In genomic region chr5:122972877-122973276, GRCh38 we compare ENCODE assay signal across 18 cellular contexts.
DNase-seq lines count a peak whose midpoint lies in the region; ATAC-seq and TF ChIP-seq lines count a peak whose summit lies in the region.
"Had no signal": no experiment of that assay in that cellular context is flagged by ENCODE, and none has a peak within 500 bp of the region (broad histone marks: within the 10 kb centered on the region; RNA-seq: fewer than 3 reads in every experiment).

No MANE protein-coding gene starts in this region.

- H3K9me3 ChIP-seq in CD8-positive, alpha-beta memory T cell (ENCODE audit: low read length): no peaks in the 10 kb centered on the region

- H3K4me1 Mint-ChIP-seq in CD8-positive, alpha-beta memory T cell: no peaks in the 10 kb centered on the region
- H3K4me1 Mint-ChIP-seq: nephron progenitor cell had no signal

- no peak overlapping the region for H3K4me3 ChIP-seq in fibroblast of mammary gland (ENCODE audit: control insufficient read depth, low read depth, low read length)
- H3K4me3 ChIP-seq in CD8-positive, alpha-beta memory T cell (ENCODE audit: low read length): no peak overlapping the region

- no peaks in the 10 kb centered on the region for H3K27me3 Mint-ChIP-seq in CD8-positive, alpha-beta memory T cell
- H3K27me3 Mint-ChIP-seq: CD4-positive, CD25-positive, alpha-beta regulatory T cell had no signal

- no peak for TF ChIP-seq CTCF in fibroblast of mammary gland (conservative IDR thresholded peaks at IDR 0.05; ENCODE audit: control insufficient read depth, insufficient read depth, low read depth, low read length)

- no peak overlapping the region for H3K27ac Mint-ChIP-seq in CD8-positive, alpha-beta memory T cell
- H3K27ac Mint-ChIP-seq: CD4-positive, CD25-positive, alpha-beta regulatory T cell; nephron progenitor cell had no signal

- ATAC-seq in HG02571 (IDR thresholded peaks at IDR 0.05; ENCODE audit: unreplicated experiment): no peak
- ATAC-seq in HG02840 (IDR thresholded peaks at IDR 0.05; ENCODE audit: low FRiP score, unreplicated experiment): no peak
- ATAC-seq: foreskin keratinocyte had no signal

- H3K4me3 Mint-ChIP-seq in CD8-positive, alpha-beta memory T cell: no peak overlapping the region
- H3K4me3 Mint-ChIP-seq: CD4-positive, CD25-positive, alpha-beta regulatory T cell; nephron progenitor cell had no signal

- no peaks in the 10 kb centered on the region for H3K27me3 ChIP-seq in CD8-positive, alpha-beta memory T cell (ENCODE audit: insufficient read depth, low read length, poor library complexity, severe bottlenecking)
- H3K27me3 ChIP-seq: foreskin keratinocyte had no signal

- POLR2A ChIA-PET in CD8-positive, alpha-beta memory T cell (lab: Charles Lee): no interaction called here

- CTCF ChIA-PET in CD8-positive, alpha-beta memory T cell (lab: Charles Lee): no interaction called here

- no peaks in the 10 kb centered on the region for H3K4me1 ChIP-seq in CD8-positive, alpha-beta memory T cell (ENCODE audit: insufficient read depth, low read length)
- H3K4me1 ChIP-seq: foreskin keratinocyte had no signal

- H3K36me3 Mint-ChIP-seq in CD8-positive, alpha-beta memory T cell: peaks cover 1 to 10% (median 6%) of the 10 kb centered on the region in 3 donors

- peak; percentile 5 for DNase-seq in DMS53 (lab: John Stamatoyannopoulos, UW)
- no peak for DNase-seq in DMS53 treated with DMSO at 0.1 percent for 48 hours (lab: John Stamatoyannopoulos, UW; ENCODE audit: unreplicated experiment)
- peak; percentile 7 for DNase-seq in T1000 (lab: John Stamatoyannopoulos, UW)
- DNase-seq in fibroblast of mammary gland (ENCODE audit: low read depth): peak; percentile 73
- peak; percentile 18 for DNase-seq in stromal cell of bone marrow (ENCODE audit: low read depth)
- no peak for DNase-seq in CD8-positive, alpha-beta memory T cell
- DNase-seq: anterior cingulate cortex; CD4-positive, CD25-positive, alpha-beta regulatory T cell; DMS153; NCI-H524 treated with DMSO at 0.1 percent for 48 hours; nephron progenitor cell; SHP77; small intestine; stimulated activated CD4-positive, alpha-beta T cell treated with anti-CD3 and anti-CD28 coated beads, Interleukin-4, amount 100 ng/mL, for 1 hour had no signal

- H3K36me3 ChIP-seq in CD8-positive, alpha-beta memory T cell (ENCODE audit: insufficient read depth, low read length): no peaks in the 10 kb centered on the region

- no peak overlapping the region for H3K27ac ChIP-seq in CD8-positive, alpha-beta memory T cell (ENCODE audit: low read depth, low read length)
- H3K27ac ChIP-seq: 22Rv1, foreskin keratinocyte had no signal

- H3K9me3 Mint-ChIP-seq in CD8-positive, alpha-beta memory T cell: peaks cover 0 to 2% (median 0%) of the 10 kb centered on the region in 5 donors
- H3K9me3 Mint-ChIP-seq: CD4-positive, CD25-positive, alpha-beta regulatory T cell; nephron progenitor cell had no signal

Comparison
In these comparisons a context has a peak if more than half of its experiments do, and no peak if none do; other contexts are left out.
1. DNase-seq: peak in DMS53 (single experiment), T1000 (single experiment), fibroblast of mammary gland (single experiment) and stromal cell of bone marrow (single experiment); none in DMS53 treated with DMSO at 0.1 percent for 48 hours (single experiment) and CD8-positive, alpha-beta memory T cell (0 of 5).